22 cellular contexts compared by ENCODE assay signal in the genomic region with DNA sequence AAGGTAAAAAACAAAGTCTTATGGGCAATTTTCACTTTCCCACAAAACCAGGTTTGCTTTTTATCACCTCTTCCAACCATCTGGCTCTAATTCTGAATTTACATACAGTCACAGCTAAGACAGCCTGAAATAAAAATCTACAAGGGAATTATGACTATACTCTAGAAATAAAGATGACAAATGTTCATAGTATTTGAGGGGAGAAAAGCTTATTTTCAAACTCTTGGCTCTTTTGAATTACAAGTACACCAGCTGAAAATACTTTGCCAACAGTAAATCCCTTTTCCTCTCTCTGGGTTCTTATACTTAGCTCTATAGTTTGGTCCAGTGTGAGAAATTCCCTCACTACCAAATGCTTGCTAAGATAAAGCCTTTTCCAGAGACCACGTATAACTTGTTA.
"Had no signal": no experiment of that assay in that cellular context is flagged by ENCODE, and none has a peak within 500 bp of the region (broad histone marks: within the 10 kb centered on the region; RNA-seq: fewer than 3 reads in every experiment).

No MANE protein-coding gene starts in this region.

- H3K4me1 ChIP-seq: body of pancreas, colonic mucosa, prostate gland had no signal

- H3K27ac ChIP-seq: body of pancreas, colonic mucosa, hepatocyte, prostate gland, suprapubic skin, transverse colon, vagina had no signal

- H3K4me3 ChIP-seq: body of pancreas, colonic mucosa, hepatocyte, prostate gland, suprapubic skin, transverse colon, vagina had no signal

- H3K9me3 ChIP-seq: body of pancreas, colonic mucosa, prostate gland, suprapubic skin, transverse colon, vagina had no signal

- H3K36me3 ChIP-seq: colonic mucosa, prostate gland, suprapubic skin, transverse colon, vagina had no signal

- DNase-seq: activated B cell treated with CpG ODN at 0.5 μM for 24 hours; activated CD4-positive, alpha-beta memory T cell treated with anti-CD3 and anti-CD28 coated beads, Interleukin-2, amount 10 ng/mL, durations not matched to agents 7 days and 5 days; activated CD4-positive, alpha-beta T cell treated with anti-CD3 and anti-CD28 coated beads for 48 hours; activated CD8-positive, alpha-beta memory T cell treated with anti-CD3 and anti-CD28 coated beads, Interleukin-2, amount 10 ng/mL, durations not matched to agents 7 days and 5 days; activated naive CD4-positive, alpha-beta T cell; activated naive CD8-positive, alpha-beta T cell treated with anti-CD3 and anti-CD28 coated beads for 36 hours; amygdala; body of pancreas; central memory CD4-positive, alpha-beta T cell; colonic mucosa; islet precursor cell; right cardiac atrium; small intestine; stimulated activated CD4-positive, alpha-beta T cell treated with anti-CD3 and anti-CD28 coated beads, Interleukin-15, amount 100 ng/mL, for 24 hours; stimulated activated CD4-positive, alpha-beta T cell treated with anti-CD3 and anti-CD28 coated beads, Interleukin-2, amount 100 ng/mL, for 48 hours; transverse colon had no signal

- H3K4me2 ChIP-seq: hepatocyte had no signal

- H3K27me3 ChIP-seq: body of pancreas, colonic mucosa, hepatocyte, suprapubic skin, transverse colon, vagina had no signal

- ATAC-seq: activated CD8-positive, alpha-beta memory T cell treated with anti-CD3 and anti-CD28 coated beads, Interleukin-2, amount 10 ng/mL, durations not matched to agents 7 days and 5 days; activated T-helper 17 cell treated with anti-CD3 and anti-CD28 coated beads, Interleukin-2, amount 50 U/mL, for 72 hours; body of pancreas; left lobe of liver; right cardiac atrium had no signal

- H2AFZ ChIP-seq: hepatocyte had no signal
